ENCODE assay signal across 15 cellular contexts in the genomic region with DNA sequence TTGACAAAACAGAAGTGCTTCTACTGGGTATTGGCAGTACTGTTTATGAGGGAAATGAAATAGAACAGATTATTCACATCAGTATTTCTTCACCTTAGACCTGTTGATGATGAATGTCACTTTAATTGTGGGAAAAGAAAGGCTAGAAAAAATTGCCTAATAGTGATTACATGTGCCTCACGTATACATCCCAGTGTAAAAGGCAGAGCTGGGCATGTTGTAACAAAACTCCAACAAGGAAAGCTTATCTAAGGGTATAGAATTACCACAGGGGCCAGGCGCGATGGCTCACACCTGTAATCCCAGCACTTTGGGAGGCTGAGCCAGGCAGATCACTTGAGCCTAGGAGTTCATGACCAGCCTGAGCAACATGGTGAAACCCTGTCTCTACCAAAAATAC.
"Had no signal": no experiment of that assay in that cellular context is flagged by ENCODE, and none has a peak within 500 bp of the region (broad histone marks: within the 10 kb centered on the region; RNA-seq: fewer than 3 reads in every experiment).

No MANE protein-coding gene starts in this region.

- DNase-seq: activated CD4-positive, CD25-positive, alpha-beta regulatory T cell treated with anti-CD3 and anti-CD28 coated beads, Interleukin-2, amount 50 U/mL, for 72 hours; activated naive CD4-positive, alpha-beta T cell; activated naive CD8-positive, alpha-beta T cell treated with anti-CD3 and anti-CD28 coated beads, Interleukin-2, amount 10 ng/mL, durations not matched to agents 7 days and 5 days; activated T-cell treated with anti-CD3 and anti-CD28 coated beads for 4 hours; cerebellar nuclear complex; effector memory CD4-positive, alpha-beta T cell; islet precursor cell; naive B cell; pancreas; sigmoid colon; spleen; trophoblast cell had no signal

- ATAC-seq: left lobe of liver, pancreas had no signal

- H3K4me3 ChIP-seq: hepatocyte, pancreas, sigmoid colon, spleen, suprapubic skin had no signal

- H3K27me3 ChIP-seq: hepatocyte, pancreas, sigmoid colon, spleen, suprapubic skin had no signal

- FAIRE-seq: pancreas had no signal
